ENCODE assay signal across 8 cellular contexts in the genomic region with DNA sequence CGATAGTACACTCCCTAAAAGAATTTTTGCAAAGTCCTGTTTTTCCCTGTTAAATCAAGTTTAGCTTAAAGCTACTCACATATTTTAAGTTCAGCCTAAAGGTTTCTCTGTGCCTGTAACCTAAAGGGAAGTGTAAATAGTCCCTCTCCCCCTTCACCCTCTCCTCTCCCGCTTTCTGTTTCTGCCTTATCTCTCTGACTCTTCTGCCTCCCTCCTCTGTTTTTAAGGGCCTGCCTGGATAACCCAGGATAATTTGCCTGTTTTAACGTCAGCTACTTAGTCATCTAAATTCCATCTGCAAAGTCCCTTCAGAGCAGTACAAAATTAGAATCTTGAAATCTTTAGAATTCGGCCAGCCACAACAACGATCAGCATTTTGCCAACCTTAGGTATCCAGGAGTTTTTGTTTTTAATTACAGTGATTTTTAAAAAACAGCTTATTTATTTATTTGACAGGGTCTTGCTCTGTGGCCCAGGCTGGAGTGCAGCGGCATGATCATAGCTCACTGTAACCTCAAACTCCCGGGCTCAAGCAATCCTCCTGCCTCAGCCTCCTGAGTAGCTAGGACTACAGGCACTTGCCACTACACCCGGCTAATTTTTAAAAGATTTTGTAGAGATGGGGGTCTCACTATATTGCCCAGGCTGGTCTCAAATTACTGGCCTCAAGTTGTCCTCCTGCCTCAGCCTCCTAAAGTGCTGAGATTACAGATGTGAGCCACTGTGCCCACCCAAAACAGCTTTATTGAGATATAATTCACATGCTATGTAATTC.
DNase-seq lines count a peak whose midpoint lies in the region; ATAC-seq lines count a peak whose summit lies in the region.

No MANE protein-coding gene starts in this region.

- H3K9me3 ChIP-seq in HUES64 (ENCODE audit: insufficient read depth, low read depth, low read length) = peaks cover 12% of the 10 kb centered on the region
- peaks cover 9% of the 10 kb centered on the region for H3K9me3 ChIP-seq in iPS-18a (ENCODE audit: control insufficient read depth, low read depth, low read length)

- peaks cover 15% of the 10 kb centered on the region for H3K36me3 ChIP-seq in HUES64 (ENCODE audit: insufficient read depth, low read length)
- H3K36me3 ChIP-seq in iPS-18a (ENCODE audit: control insufficient read depth, low read depth, low read length) = peaks cover 5% of the 10 kb centered on the region

- H3K9ac ChIP-seq in HUES64 (ENCODE audit: low read depth, low read length) = peak overlapping the region; percentile 70
- H3K9ac ChIP-seq in iPS-18a (ENCODE audit: low read length) = peak overlapping the region; percentile 62

- H3K27me3 ChIP-seq in HUES64 (ENCODE audit: insufficient read depth, low read length) (no peaks in the 10 kb centered on the region), iPS-18a (ENCODE audit: control insufficient read depth, insufficient read depth, low read length) (no peaks in the 10 kb centered on the region)

- H3K27ac ChIP-seq in HUES64 (ENCODE audit: low read depth, low read length) = peak overlapping the region; percentile 71; the same call in 1 of the 2 replicates
- no peak overlapping the region for H3K27ac ChIP-seq in iPS-18a (ENCODE audit: low read length)

- no peaks in the 10 kb centered on the region for H3K36me3 Mint-ChIP-seq in stimulated activated memory B cell treated with anti-CD40 and anti-IgM and Interleukin-4, amounts not matched to agents 10 μg/mL and 1 μg/mL and 100 μg/mL, for 72 hours

- H3K4me3 ChIP-seq in HUES64 (ENCODE audit: low read length) = peak overlapping the region; percentile 61
- H3K4me3 ChIP-seq in iPS-18a (ENCODE audit: low read length) = peak overlapping the region; percentile 63

- peak; percentile 49 for ATAC-seq in GM21515 (IDR thresholded peaks at IDR 0.05; ENCODE audit: unreplicated experiment)
- peak; percentile 47 for ATAC-seq in stimulated activated memory B cell treated with anti-CD40 and anti-IgM and Interleukin-4, amounts not matched to agents 10 μg/mL and 1 μg/mL and 100 μg/mL, for 72 hours

- peak overlapping the region; percentile 99 for H3K27ac Mint-ChIP-seq in stimulated activated memory B cell treated with anti-CD40 and anti-IgM and Interleukin-4, amounts not matched to agents 10 μg/mL and 1 μg/mL and 100 μg/mL, for 72 hours

- peak overlapping the region; percentile 81 for H3K4me3 Mint-ChIP-seq in stimulated activated memory B cell treated with anti-CD40 and anti-IgM and Interleukin-4, amounts not matched to agents 10 μg/mL and 1 μg/mL and 100 μg/mL, for 72 hours

- peaks cover 16% of the 10 kb centered on the region for H3K4me1 Mint-ChIP-seq in stimulated activated memory B cell treated with anti-CD40 and anti-IgM and Interleukin-4, amounts not matched to agents 10 μg/mL and 1 μg/mL and 100 μg/mL, for 72 hours

- DNase-seq in Daoy (ENCODE audit: low read depth) = peak; percentile 52
- peak; percentile 59 for DNase-seq in amniotic stem cell (lab: John Stamatoyannopoulos, UW)
- DNase-seq in activated CD4-positive, CD25-positive, alpha-beta regulatory T cell treated with anti-CD3 and anti-CD28 coated beads, Interleukin-2, amount 50 U/mL, for 72 hours = no peak
- DNase-seq in OCI-M2 (lab: John Stamatoyannopoulos, UW; ENCODE audit: unreplicated experiment) = no peak

- no peaks in the 10 kb centered on the region for H3K27me3 Mint-ChIP-seq in stimulated activated memory B cell treated with anti-CD40 and anti-IgM and Interleukin-4, amounts not matched to agents 10 μg/mL and 1 μg/mL and 100 μg/mL, for 72 hours

- H3K4me1 ChIP-seq in HUES64 (ENCODE audit: insufficient read depth, low read length) (peaks cover 3% of the 10 kb centered on the region; the same call in 1 of the 2 replicates), iPS-18a (ENCODE audit: control insufficient read depth, low read depth, low read length) (no peaks in the 10 kb centered on the region)

- WGBS in HUES64 = 68% methylated on average over 8 of the region's 8 CpGs

- no peaks in the 10 kb centered on the region for H3K9me3 Mint-ChIP-seq in stimulated activated memory B cell treated with anti-CD40 and anti-IgM and Interleukin-4, amounts not matched to agents 10 μg/mL and 1 μg/mL and 100 μg/mL, for 72 hours

Comparison
In these comparisons a context has a peak if more than half of its experiments do, and no peak if none do; other contexts are left out.
1. DNase-seq: peak in Daoy (single experiment) and amniotic stem cell (single experiment); none in activated CD4-positive, CD25-positive, alpha-beta regulatory T cell treated with anti-CD3 and anti-CD28 coated beads, Interleukin-2, amount 50 U/mL, for 72 hours (single experiment) and OCI-M2 (single experiment).